In the genomic region with DNA sequence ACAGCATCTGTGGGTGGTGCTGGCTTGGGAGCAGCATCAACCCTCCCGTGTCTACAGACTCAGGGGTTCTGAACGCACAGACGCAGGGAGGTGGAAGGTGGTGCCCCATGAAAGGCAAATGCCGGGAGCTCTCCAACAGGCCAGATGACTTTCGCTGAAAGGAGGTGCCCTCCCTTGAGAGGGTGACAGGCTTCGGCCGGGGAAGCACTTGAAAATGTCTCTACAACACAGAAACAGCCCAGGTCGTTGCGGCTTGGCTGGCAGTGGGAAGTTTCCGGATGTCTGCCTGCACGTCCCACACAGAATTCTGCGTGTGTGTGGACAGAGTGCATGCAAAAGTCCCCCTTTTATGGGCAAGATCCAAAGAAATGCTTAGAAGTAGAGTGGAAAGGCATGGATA, we compare ENCODE assay signal across 33 cellular contexts.
"Had no signal": no experiment of that assay in that cellular context is flagged by ENCODE, and none has a peak within 500 bp of the region (broad histone marks: within the 10 kb centered on the region; RNA-seq: fewer than 3 reads in every experiment).

No MANE protein-coding gene starts in this region.

- H3K4me2 ChIP-seq: KMS-11 had no signal

- H3K36me3 ChIP-seq: brain microvascular endothelial cell, Peyer's patch, WERI-Rb-1 had no signal

- H3K4me1 Mint-ChIP-seq: activated naive CD8-positive, alpha-beta T cell treated with anti-CD3 and anti-CD28 coated beads for 36 hours had no signal

- H3K9me3 Mint-ChIP-seq: activated CD8-positive, alpha-beta T cell treated with anti-CD3 and anti-CD28 coated beads for 36 hours; activated naive CD8-positive, alpha-beta T cell treated with anti-CD3 and anti-CD28 coated beads for 36 hours; activated T-cell treated with anti-CD3 and anti-CD28 coated beads, Interleukin-2, amount 50 U/mL, for 4 hours had no signal

- DNase-seq: activated CD4-positive, alpha-beta T cell treated with anti-CD3 and anti-CD28 coated beads for 1 hour; activated CD4-positive, alpha-beta T cell treated with anti-CD3 and anti-CD28 coated beads for 48 hours; activated CD4-positive, CD25-positive, alpha-beta regulatory T cell; activated CD8-positive, alpha-beta T cell treated with anti-CD3 and anti-CD28 coated beads for 36 hours; activated effector memory CD4-positive, alpha-beta T cell treated with Interleukin-2 at 50 U/mL for 16 hours; activated naive CD4-positive, alpha-beta T cell; activated naive CD4-positive, alpha-beta T cell treated with anti-CD3 and anti-CD28 coated beads, Interleukin-2, amount 50 U/mL, for 16 hours; activated naive CD8-positive, alpha-beta T cell treated with anti-CD3 and anti-CD28 coated beads for 36 hours; activated T-cell treated with anti-CD3 and anti-CD28 coated beads for 4 hours; activated T-cell treated with anti-CD3 and anti-CD28 coated beads, Interleukin-2, amount 50 U/mL, for 4 hours; amniotic stem cell; aorta; brain microvascular endothelial cell; MM.1S; MV-4-11; NCI-H1092; NCI-H1436 treated with DMSO at 0.1 percent for 48 hours; NCI-H187; NCI-H2029 treated with DMSO at 0.1 percent for 48 hours; NCI-H2107; NCI-H2171; NCI-H510A; NCI-H526; NCI-H748 treated with DMSO at 0.1 percent for 48 hours; NK-92 treated with Interleukin-12 subunit alpha and Interleukin-12 subunit beta, amount 100 ng/mL, for 24 hours; PC-3; Peyer's patch; RPMI8226; SW 1271; T-helper 1 cell; T1000; WERI-Rb-1 had no signal

- H3K9ac ChIP-seq: KMS-11 had no signal

- H3K4me3 Mint-ChIP-seq: activated CD8-positive, alpha-beta T cell treated with anti-CD3 and anti-CD28 coated beads for 36 hours; activated naive CD8-positive, alpha-beta T cell treated with anti-CD3 and anti-CD28 coated beads for 36 hours; activated T-cell treated with anti-CD3 and anti-CD28 coated beads, Interleukin-2, amount 50 U/mL, for 4 hours had no signal

- H3K27ac ChIP-seq: brain microvascular endothelial cell, KMS-11, Peyer's patch, WERI-Rb-1 had no signal

- H3K36me3 Mint-ChIP-seq: activated naive CD8-positive, alpha-beta T cell treated with anti-CD3 and anti-CD28 coated beads for 36 hours had no signal

- ATAC-seq: activated CD8-positive, alpha-beta T cell treated with anti-CD3 and anti-CD28 coated beads for 36 hours; activated T-cell treated with anti-CD3 and anti-CD28 coated beads, Interleukin-2, amount 50 U/mL, for 4 hours; PC-3 had no signal

- H3K27me3 Mint-ChIP-seq: activated naive CD8-positive, alpha-beta T cell treated with anti-CD3 and anti-CD28 coated beads for 36 hours had no signal

- H3K27me3 ChIP-seq: brain microvascular endothelial cell, Peyer's patch had no signal

- H3K9me3 ChIP-seq: Peyer's patch had no signal

- H3K4me3 ChIP-seq: Peyer's patch had no signal

- H3K4me1 ChIP-seq: Peyer's patch had no signal

- H3K27ac Mint-ChIP-seq: activated CD8-positive, alpha-beta T cell treated with anti-CD3 and anti-CD28 coated beads for 36 hours; activated naive CD8-positive, alpha-beta T cell treated with anti-CD3 and anti-CD28 coated beads for 36 hours had no signal
